In the genomic region with DNA sequence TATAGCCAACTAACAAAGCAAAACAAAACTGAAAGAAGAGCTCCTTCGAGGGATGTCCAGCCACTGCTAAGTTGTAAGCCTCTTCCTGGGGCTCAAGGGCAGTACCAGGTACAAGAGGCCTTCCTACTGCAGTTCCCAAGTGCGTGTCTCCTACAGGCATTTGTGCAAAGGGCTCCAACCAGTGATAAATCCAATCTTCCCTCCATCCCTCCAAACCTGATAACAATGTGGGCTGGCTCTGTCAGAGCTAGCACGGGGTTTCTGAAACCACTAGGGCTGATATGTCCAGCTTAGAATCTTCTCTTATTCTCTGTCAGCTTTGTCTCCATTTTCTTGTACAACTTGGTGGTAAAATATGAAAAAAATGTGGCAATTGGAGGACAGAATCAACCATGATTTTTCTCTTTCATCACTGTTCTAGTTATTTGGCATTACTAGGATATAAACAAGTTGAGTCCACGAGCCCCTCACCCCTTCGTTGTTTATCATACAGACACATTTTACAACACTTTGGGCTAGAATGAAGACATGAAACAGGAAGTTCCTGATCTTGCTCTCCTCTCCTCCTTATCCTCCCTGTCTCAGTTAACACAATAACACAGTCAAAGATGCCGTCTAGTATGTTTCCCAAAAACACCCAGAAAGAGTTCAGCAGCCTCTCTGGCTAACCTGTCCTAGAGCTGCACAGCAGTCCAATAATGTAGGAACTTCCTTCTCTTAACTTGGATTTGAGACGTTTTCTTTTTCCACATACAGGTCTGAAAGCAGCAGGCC, we compare ENCODE assay signal across 8 cellular contexts. TPM values are rescaled to one million over a fixed set of nuclear protein-coding genes. Genes with fewer than 3 reads are reported as not detected.
DNase-seq lines count a peak whose midpoint lies in the region; ATAC-seq and TF ChIP-seq lines count a peak whose summit lies in the region.

No MANE protein-coding gene starts in this region.

- H3K4me1 Mint-ChIP-seq in natural killer cell treated with Interleukin-12 subunit alpha and Interleukin-12 subunit beta and Interleukin-15 and Interleukin-18, amount 100 ng/mL, for 72 hours (ENCODE audit: low read depth in 2 of 2): peaks cover 62 to 81% of the 10 kb centered on the region in 2 donors

- no peak for DNase-seq in adrenal gland
- no peak for DNase-seq in natural killer cell treated with Interleukin-12 subunit alpha and Interleukin-12 subunit beta and Interleukin-15 and Interleukin-18, amount 100 ng/mL, for 72 hours (ENCODE audit: low spot score)
- no peak for DNase-seq in NCI-H345 (lab: John Stamatoyannopoulos, UW)
- no peak for DNase-seq in stimulated activated naive CD4-positive, alpha-beta T cell treated with Interleukin-2 at 50 U/mL for 16 hours (lab: John Stamatoyannopoulos, UW)

- peak overlapping the region; percentile 93 for H3K4me3 Mint-ChIP-seq in natural killer cell treated with Interleukin-12 subunit alpha and Interleukin-12 subunit beta and Interleukin-15 and Interleukin-18, amount 100 ng/mL, for 72 hours

- no peaks in the 10 kb centered on the region for H3K27me3 Mint-ChIP-seq in natural killer cell treated with Interleukin-12 subunit alpha and Interleukin-12 subunit beta and Interleukin-15 and Interleukin-18, amount 100 ng/mL, for 72 hours

- no peaks in the 10 kb centered on the region for H3K9me3 ChIP-seq in adrenal gland (replicated peaks in 1 of 3)

- peak overlapping the region in 1 of 4 donors; percentile 35 for H3K4me3 ChIP-seq in adrenal gland

- H3K27ac ChIP-seq in adrenal gland: peak overlapping the region in 3 of 5 donors; percentile 39 to 73 (median 67)

- peaks cover 0 to 10% of the 10 kb centered on the region in 2 donors for H3K4me1 ChIP-seq in adrenal gland (replicated peaks in 1 of 2)

- no peak for TF ChIP-seq POLR2A in adrenal gland (IDR thresholded peaks at IDR 0.05)

- peak; percentile 36 for ATAC-seq in GM18511 (IDR thresholded peaks at IDR 0.05; ENCODE audit: unreplicated experiment)
- peak; percentile 45 for ATAC-seq in HG03135 (IDR thresholded peaks at IDR 0.05; ENCODE audit: unreplicated experiment)
- peak; percentile 50 to 74 for ATAC-seq in natural killer cell treated with Interleukin-12 subunit alpha and Interleukin-12 subunit beta and Interleukin-15 and Interleukin-18, amount 100 ng/mL, for 72 hours
- no peak for ATAC-seq in HG03565 (IDR thresholded peaks at IDR 0.05; ENCODE audit: unreplicated experiment)
- no peak for ATAC-seq in GM18861 (IDR thresholded peaks at IDR 0.05; ENCODE audit: unreplicated experiment)

- intact Hi-C loops in adrenal gland (cut with DNase I): no loop called here

- H3K27ac Mint-ChIP-seq in natural killer cell treated with Interleukin-12 subunit alpha and Interleukin-12 subunit beta and Interleukin-15 and Interleukin-18, amount 100 ng/mL, for 72 hours: peak overlapping the region; percentile 96 to 100

- TF ChIP-seq CTCF in adrenal gland (IDR thresholded peaks at IDR 0.05): no peak

- WGBS in adrenal gland, 4 donors: 50 to 54% (median 51%) methylated on average over 7 of the region's 7 CpGs

- no peaks in the 10 kb centered on the region for H3K9me3 Mint-ChIP-seq in natural killer cell treated with Interleukin-12 subunit alpha and Interleukin-12 subunit beta and Interleukin-15 and Interleukin-18, amount 100 ng/mL, for 72 hours

- H3K36me3 ChIP-seq in adrenal gland (replicated peaks in 1 of 2): no peaks in the 10 kb centered on the region

- H3K36me3 Mint-ChIP-seq in natural killer cell treated with Interleukin-12 subunit alpha and Interleukin-12 subunit beta and Interleukin-15 and Interleukin-18, amount 100 ng/mL, for 72 hours: peaks cover 10% of the 10 kb centered on the region

- H3K27me3 ChIP-seq in adrenal gland: no peaks in the 10 kb centered on the region

RNA-seq across cellular contexts. Expression of gene WIPF1, which starts 35.4 kb away (rescaled TPM):
- total RNA-seq in adrenal gland: 10 to 100 TPM; 12.1 to 42.4 (median 29.5) TPM
- polyA plus RNA-seq in adrenal gland: 10 to 100 TPM; 13.5 to 29.0 (median 23.5) TPM
- 100 to 1,000 TPM; 284 to 319 TPM for total RNA-seq in natural killer cell treated with Interleukin-12 subunit alpha and Interleukin-12 subunit beta and Interleukin-15 and Interleukin-18, amount 100 ng/mL, for 72 hours

Comparison
In these comparisons a context has a peak if more than half of its experiments do, and no peak if none do; other contexts are left out.
1. ATAC-seq: peak in GM18511 (single experiment), HG03135 (single experiment) and natural killer cell treated with Interleukin-12 subunit alpha and Interleukin-12 subunit beta and Interleukin-15 and Interleukin-18, amount 100 ng/mL, for 72 hours (2 of 2); none in HG03565 (single experiment) and GM18861 (single experiment).
2. RNA of gene WIPF1, which starts 35.4 kb away (total RNA-seq): 284 to 319 TPM in natural killer cell treated with Interleukin-12 subunit alpha and Interleukin-12 subunit beta and Interleukin-15 and Interleukin-18, amount 100 ng/mL, for 72 hours; 12.1 to 42.4 TPM in adrenal gland; every median in the first group is over 4 times any median in the second.